Comparison of ENCODE assay signal across 23 cellular contexts in genomic region chr7:139354729-139355128, GRCh38. TPM values are rescaled to one million over a fixed set of nuclear protein-coding genes. Genes with fewer than 3 reads are reported as not detected.
A peak's percentile ranks its signal among the peaks of the same experiment; 100 is the strongest.
DNase-seq lines count a peak whose midpoint lies in the region; ATAC-seq and TF ChIP-seq lines count a peak whose summit lies in the region.
"Had no signal": no experiment of that assay in that cellular context is flagged by ENCODE, and none has a peak within 500 bp of the region (broad histone marks: within the 10 kb centered on the region; RNA-seq: fewer than 3 reads in every experiment).

No MANE protein-coding gene starts in this region.

- TF ChIP-seq CTCF in GM06990 (IDR thresholded peaks at IDR 0.05; ENCODE audit: insufficient read depth, low read length, poor library complexity, severe bottlenecking), result peak; percentile 7
- no peak for TF ChIP-seq CTCF in WTC11 (IDR thresholded peaks at IDR 0.05)

- H3K9me3 Mint-ChIP-seq in WTC11, result no peaks in the 10 kb centered on the region
- H3K9me3 Mint-ChIP-seq: CD8-positive, alpha-beta memory T cell had no signal

- H3K36me3 ChIP-seq in GM06990 (ENCODE audit: control insufficient read depth, insufficient read depth, low read length), result no peaks in the 10 kb centered on the region; the same call in 1 of the 2 replicates

- intact Hi-C loops in Right ventricle myocardium superior (cut with DNase I), result no loop called here

- DNase-seq in GM06990 (ENCODE audit: extremely low read depth, insufficient read length), result no peak
- DNase-seq in MV-4-11 (lab: John Stamatoyannopoulos, UW), result peak; percentile 42
- no peak for DNase-seq in WTC11 (ENCODE audit: low spot score)
- no peak for DNase-seq in OCI-M1 (lab: John Stamatoyannopoulos, UW)
- no peak for DNase-seq in T-helper 2 cell
- no peak for DNase-seq in Right ventricle myocardium superior
- DNase-seq in SHP77 (lab: John Stamatoyannopoulos, UW), result no peak
- DNase-seq: CD8-positive, alpha-beta memory T cell; DMS 273 treated with DMSO at 0.1 percent for 48 hours; DMS79; EL; GDM1; IMR-90; NCI-H1092 treated with DMSO at 0.1 percent for 48 hours; NCI-H1436; NCI-H187; NCI-H2081 treated with DMSO at 0.1 percent for 48 hours; NCI-H2171; NCI-H524; NCI-H774; RPMI8226; SHP77 treated with DMSO at 0.1 percent for 48 hours; T-helper 1 cell had no signal

- CTCF ChIA-PET in WTC11 (lab: Charles Lee), result interaction anchor here (1.2 to 1.3 kb wide), 2 partner anchors 15 to 34 kb away, joined by 3 to 4 read pairs; no protein-coding TSS in a partner anchor

- POLR2A ChIA-PET in WTC11 (lab: Charles Lee), result interaction anchor here (0.6 to 0.7 kb wide), 3 partner anchors 19 to 150 kb away, joined by 4 read pairs; no protein-coding TSS in a partner anchor

- H3K27me3 Mint-ChIP-seq in WTC11 (ENCODE audit: low read depth), result no peaks in the 10 kb centered on the region
- H3K27me3 Mint-ChIP-seq: CD8-positive, alpha-beta memory T cell had no signal

- no peak for ATAC-seq in WTC11
- no peak for ATAC-seq in Right ventricle myocardium superior (ENCODE audit: poor library complexity)

- H3K4me3 ChIP-seq in GM06990 (replicated peaks; ENCODE audit: low read depth, low read length), result no peak overlapping the region

- H3K4me3 Mint-ChIP-seq in WTC11, result no peak overlapping the region

- H3K36me3 Mint-ChIP-seq in WTC11, result no peaks in the 10 kb centered on the region

- H3K4me1 Mint-ChIP-seq in WTC11, result peaks cover 15% of the 10 kb centered on the region

- H3K27me3 ChIP-seq in GM06990 (replicated peaks; ENCODE audit: control insufficient read depth, insufficient read depth, low read length), result no peaks in the 10 kb centered on the region

- H3K27ac Mint-ChIP-seq in WTC11, result no peak overlapping the region

TF ChIP-seq in WTC11, 78 proteins besides CTCF, POLR2A, EP300 and RAD21:
- no peak for TF ChIP-seq SMAD3 (CRISPR knock-in tag; IDR thresholded peaks at IDR 0.05; ENCODE audit: borderline replicate concordance)
- 0 out of 2 replicates have a peak, but pooled peaks have one; percentile 19 for TF ChIP-seq ZNF121 (CRISPR knock-in tag; IDR thresholded peaks at IDR 0.05)
TF ChIP-seq in WTC11: peak in this region for 1.

RNA-seq across cellular contexts. Expression of gene LUC7L2, which starts 5.0 kb away (rescaled TPM):
- 91.0 to 94.4 TPM (median 92.4 TPM) in 3 replicates for total RNA-seq in WTC11 (2021)
- total RNA-seq in Right ventricle myocardium superior, result 45.2 TPM

RNA-seq across cellular contexts. Expression of gene FMC1, which starts 13.6 kb away (rescaled TPM):
- total RNA-seq in WTC11 (2021) (14.3 to 16.7 TPM (median 16.3 TPM) in 3 replicates), Right ventricle myocardium superior (55.3 TPM)
